Comparison of ENCODE assay signal across 8 cellular contexts in genomic region chr5:132370241-132370820, GRCh38. TPM values are rescaled to one million over a fixed set of nuclear protein-coding genes. Genes with fewer than 3 reads are reported as not detected.
A peak's percentile ranks its signal among the peaks of the same experiment; 100 is the strongest.
DNase-seq lines count a peak whose midpoint lies in the region; TF ChIP-seq lines count a peak whose summit lies in the region.

No MANE protein-coding gene starts in this region.

- no peaks in the 10 kb centered on the region for H3K79me2 ChIP-seq in OCI-LY3 (ENCODE audit: low read length)

- H3K27ac Mint-ChIP-seq in nephron progenitor cell, result no peak overlapping the region

- H3K9me3 Mint-ChIP-seq in nephron progenitor cell, result no peaks in the 10 kb centered on the region

- peaks cover 39% of the 10 kb centered on the region for H3K27me3 Mint-ChIP-seq in nephron progenitor cell (ENCODE audit: low read depth, poor library complexity)

- no peaks in the 10 kb centered on the region; a peak in 2 of 22 replicates for H3K36me3 ChIP-seq in BLaER1 treated with 17β-estradiol and CSF1 and Interleukin-3, amounts not matched to agents 10 nM and 100 nM
- no peaks in the 10 kb centered on the region for H3K36me3 ChIP-seq in OCI-LY3 (replicated peaks; ENCODE audit: low read depth, low read length)

- peak overlapping the region; percentile 94 for H2AFZ ChIP-seq in OCI-LY3 (ENCODE audit: low read depth, low read length)

- no peaks in the 10 kb centered on the region for H3K36me3 Mint-ChIP-seq in nephron progenitor cell (ENCODE audit: low read depth)

- H3K27me3 ChIP-seq in BLaER1 treated with 17β-estradiol and CSF1 and Interleukin-3, amounts not matched to agents 10 nM and 100 nM, result peaks cover 0 to 9% (median 0%) of the 10 kb centered on the region in 11 experiments; a peak in 7 of 22 replicates
- H3K27me3 ChIP-seq in OCI-LY3 (ENCODE audit: low read depth, low read length), result no peaks in the 10 kb centered on the region

- peak overlapping the region; percentile 68 to 84 (median 79) for H3K9ac ChIP-seq in BLaER1 treated with 17β-estradiol and CSF1 and Interleukin-3, amounts not matched to agents 10 nM and 100 nM
- peak overlapping the region; percentile 74 for H3K9ac ChIP-seq in OCI-LY3 (ENCODE audit: low read length)

- H3K4me3 Mint-ChIP-seq in nephron progenitor cell, result peak overlapping the region; percentile 82

- H3K4me3 ChIP-seq in BLaER1 treated with 17β-estradiol and CSF1 and Interleukin-3, amounts not matched to agents 10 nM and 100 nM, result peak overlapping the region; percentile 59 to 77 (median 68)
- peak overlapping the region; percentile 97 for H3K4me3 ChIP-seq in OCI-LY3 (ENCODE audit: low read length)

- no peaks in the 10 kb centered on the region for H3K9me3 ChIP-seq in BLaER1 treated with 17β-estradiol and CSF1 and Interleukin-3, amounts not matched to agents 10 nM and 100 nM (replicated peaks in 1 of 11)
- H3K9me3 ChIP-seq in OCI-LY3 (ENCODE audit: insufficient read depth, low read length), result no peaks in the 10 kb centered on the region

- H3K27ac ChIP-seq in BLaER1 treated with 17β-estradiol and CSF1 and Interleukin-3, amounts not matched to agents 10 nM and 100 nM, result peak overlapping the region; percentile 47 to 74 (median 65); a peak in 20 of 22 replicates
- no peak overlapping the region for H3K27ac ChIP-seq in OCI-LY3 (ENCODE audit: low read length)
- peak overlapping the region; percentile 76 for H3K27ac ChIP-seq in epithelial cell of prostate

- peaks cover 19% of the 10 kb centered on the region for H3K4me1 Mint-ChIP-seq in nephron progenitor cell

- no peak for DNase-seq in epithelial cell of prostate (ENCODE audit: low read depth, low spot score)
- no peak for DNase-seq in nephron progenitor cell
- no peak for DNase-seq in globus pallidus (ENCODE audit: low spot score)
- DNase-seq in DMS53 treated with DMSO at 0.1 percent for 48 hours (lab: John Stamatoyannopoulos, UW; ENCODE audit: unreplicated experiment), result no peak
- no peak for DNase-seq in D341Med (ENCODE audit: low spot score)
- no peak for DNase-seq in dermis blood vessel endothelial cell

- H3K4me2 ChIP-seq in BLaER1 treated with 17β-estradiol and CSF1 and Interleukin-3, amounts not matched to agents 10 nM and 100 nM, result peak overlapping the region; percentile 90 to 98 (median 96)
- H3K4me2 ChIP-seq in OCI-LY3 (ENCODE audit: low read length), result peak overlapping the region; percentile 96

- TF ChIP-seq CTCF in OCI-LY3 (IDR thresholded peaks at IDR 0.05; ENCODE audit: low read depth, low read length) (no peak), nephron progenitor cell (IDR thresholded peaks at IDR 0.05) (no peak)

- H3K4me1 ChIP-seq in BLaER1 treated with 17β-estradiol and CSF1 and Interleukin-3, amounts not matched to agents 10 nM and 100 nM, result peaks cover 22 to 36% (median 31%) of the 10 kb centered on the region in 10 experiments
- peaks cover 4% of the 10 kb centered on the region; the same call in 1 of the 2 replicates for H3K4me1 ChIP-seq in OCI-LY3 (ENCODE audit: low read length)

- no peaks in the 10 kb centered on the region; a peak in 1 of 22 replicates for H4K20me1 ChIP-seq in BLaER1 treated with 17β-estradiol and CSF1 and Interleukin-3, amounts not matched to agents 10 nM and 100 nM
- no peaks in the 10 kb centered on the region for H4K20me1 ChIP-seq in OCI-LY3 (ENCODE audit: insufficient read depth, low read length)

RNA-seq across cellular contexts. Expression of gene SLC22A5, which starts 0.8 kb away (rescaled TPM):
- total RNA-seq in dermis blood vessel endothelial cell, result 3.8 and 4.8 TPM in 2 replicates
